16 cellular contexts compared by ENCODE assay signal in the genomic region with DNA sequence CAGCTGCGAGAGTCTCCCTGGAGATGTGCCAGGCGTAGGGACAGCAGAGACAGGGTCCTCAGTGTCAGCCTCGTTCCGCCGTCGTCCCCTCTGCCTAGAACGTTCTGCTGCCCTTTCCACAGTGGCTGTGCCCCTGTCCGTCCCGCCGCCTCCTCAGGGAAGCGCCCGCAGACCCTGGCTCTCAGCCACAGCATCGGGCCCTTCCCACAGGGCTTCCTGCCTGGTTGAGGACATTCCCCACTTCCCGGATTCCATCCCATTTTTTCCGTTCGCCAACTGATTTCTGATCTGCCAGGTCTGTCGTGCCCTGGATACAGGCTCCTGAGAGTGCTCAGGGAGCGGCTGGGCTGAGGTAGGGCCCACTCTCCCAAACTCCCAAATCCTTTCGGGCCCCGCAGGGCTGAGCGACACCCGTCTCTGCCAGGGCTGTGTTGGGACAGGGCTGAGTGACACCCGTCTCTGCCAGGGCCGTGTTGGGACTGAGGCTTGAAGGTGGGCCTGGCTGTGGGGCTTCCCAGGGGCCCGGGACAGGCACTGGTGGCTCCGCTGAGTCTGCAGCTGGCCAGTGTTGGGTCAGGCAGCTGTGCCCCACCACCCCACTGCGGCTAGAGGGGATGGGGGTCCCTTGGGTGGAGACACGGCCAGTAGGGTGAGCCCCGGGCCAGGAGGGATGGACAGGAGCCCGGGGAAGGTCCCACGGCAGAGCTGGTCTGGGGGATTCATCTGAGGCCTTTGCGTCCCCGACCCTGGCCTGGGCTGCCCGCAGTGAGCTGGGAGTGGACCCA. TPM values are rescaled to one million over a fixed set of nuclear protein-coding genes. Genes with fewer than 3 reads are reported as not detected.
A peak's percentile ranks its signal among the peaks of the same experiment; 100 is the strongest.
DNase-seq lines count a peak whose midpoint lies in the region; TF ChIP-seq lines count a peak whose summit lies in the region.
"Had no signal": no experiment of that assay in that cellular context is flagged by ENCODE, and none has a peak within 500 bp of the region (broad histone marks: within the 10 kb centered on the region; RNA-seq: fewer than 3 reads in every experiment).

No MANE protein-coding gene starts in this region.

- H3K4me2 ChIP-seq in osteoblast (ENCODE audit: insufficient read depth, low read length), result peak overlapping the region; percentile 28
- H3K4me2 ChIP-seq: PC-9 had no signal

- H3K9me3 ChIP-seq in SJCRH30 (replicated peaks), result no peaks in the 10 kb centered on the region
- no peaks in the 10 kb centered on the region for H3K9me3 ChIP-seq in osteoblast (ENCODE audit: low read depth, low read length)
- H3K9me3 ChIP-seq: Caco-2, HAP-1 had no signal

- peaks cover 39% of the 10 kb centered on the region for H4K20me1 ChIP-seq in osteoblast (ENCODE audit: insufficient read depth, low read length)

- DNase-seq in NCI-H1694 treated with DMSO at 0.1 percent for 48 hours (lab: John Stamatoyannopoulos, UW), result peak; percentile 20
- no peak for DNase-seq in NCI-H1694 (lab: John Stamatoyannopoulos, UW)
- DNase-seq in SJCRH30, result peak; percentile 71 to 78
- DNase-seq in dermis blood vessel endothelial cell, result peak; percentile 27
- DNase-seq in osteoblast (ENCODE audit: insufficient read length, low spot score, missing footprints), result no peak
- no peak for DNase-seq in posterior cingulate gyrus
- DNase-seq in stimulated activated naive CD4-positive, alpha-beta T cell treated with Interleukin-2 at 50 U/mL for 16 hours (lab: John Stamatoyannopoulos, UW), result no peak
- DNase-seq in activated CD4-positive, alpha-beta T cell treated with anti-CD3 and anti-CD28 coated beads for 4 hours, result no peak
- DNase-seq: 8988T, Caco-2, IMR-90, NCI-H1436, NCI-H345, PC-9 had no signal

- no peak overlapping the region; the same call in 1 of the 2 replicates for H3K27ac ChIP-seq in SJCRH30
- H3K27ac ChIP-seq in osteoblast (ENCODE audit: low read depth, low read length), result no peak overlapping the region
- H3K27ac ChIP-seq: PC-9 had no signal

- H3K79me2 ChIP-seq in osteoblast (ENCODE audit: insufficient read depth, low read length), result no peaks in the 10 kb centered on the region

- TF ChIP-seq CTCF in osteoblast (IDR thresholded peaks at IDR 0.05; ENCODE audit: extremely low read depth, low read depth, low read length), result no peak

- H3K4me1 ChIP-seq in SJCRH30, result peaks cover 48% of the 10 kb centered on the region
- peaks cover 27% of the 10 kb centered on the region for H3K4me1 ChIP-seq in osteoblast (ENCODE audit: insufficient read depth, low read length)

- H3K4me3 ChIP-seq in SJCRH30, result no peak overlapping the region
- H3K4me3 ChIP-seq in osteoblast (ENCODE audit: insufficient read depth, low read length), result no peak overlapping the region
- H3K4me3 ChIP-seq: HAP-1, PC-9 had no signal

- intact Hi-C loops in posterior cingulate gyrus (cut with DNase I), result no loop called here

- H3K27me3 ChIP-seq in SJCRH30 (no peaks in the 10 kb centered on the region), osteoblast (ENCODE audit: insufficient read depth, low read length) (no peaks in the 10 kb centered on the region)

- H2AFZ ChIP-seq in osteoblast (ENCODE audit: low read length), result no peak overlapping the region
- H2AFZ ChIP-seq: PC-9 had no signal

- H3K36me3 ChIP-seq in SJCRH30, result no peaks in the 10 kb centered on the region
- peaks cover 16% of the 10 kb centered on the region for H3K36me3 ChIP-seq in osteoblast (ENCODE audit: insufficient read depth, low read length)
- H3K36me3 ChIP-seq: HAP-1 had no signal

RNA-seq across cellular contexts. Expression of a gene that starts 15.9 kb away (rescaled TPM):
- total RNA-seq in SJCRH30 (2014; rRNA removed; shearing (Covaris generic)), result 17.0 and 19.4 TPM in 2 replicates
- total RNA-seq in dermis blood vessel endothelial cell (15.4 and 34.5 TPM in 2 replicates), osteoblast (4.3 and 4.4 TPM in 2 replicates)

RNA-seq across cellular contexts. Expression of a gene that starts 20.3 kb away (rescaled TPM):
- 52.5 and 57.2 TPM in 2 replicates for total RNA-seq in SJCRH30 (2014; rRNA removed; shearing (Covaris generic))
- total RNA-seq in dermis blood vessel endothelial cell, result 27.2 and 37.1 TPM in 2 replicates
- total RNA-seq in osteoblast, result 30.9 and 39.1 TPM in 2 replicates

RNA-seq across cellular contexts. Expression of a gene that starts 25.8 kb away (rescaled TPM):
- total RNA-seq in SJCRH30 (2014; rRNA removed; shearing (Covaris generic)), result 8.8 and 11.8 TPM in 2 replicates
- total RNA-seq in dermis blood vessel endothelial cell (0.34 and 1.1 TPM in 2 replicates), osteoblast (1.8 and 5.1 TPM in 2 replicates)

RNA-seq across cellular contexts. Expression of a gene that starts 43.8 kb away (rescaled TPM):
- total RNA-seq in SJCRH30 (2014; rRNA removed; shearing (Covaris generic)), result 0.05 TPM in 1 of 2 replicates, not detected in the other
- not detected in 2 replicates for total RNA-seq in dermis blood vessel endothelial cell
- under 0.01 TPM in 1 of 2 replicates, not detected in the other for total RNA-seq in osteoblast
- total RNA-seq: IMR-90, LHCN-M2 had no signal

RNA-seq across cellular contexts. Expression of a gene that starts 52.3 kb away (rescaled TPM):
- total RNA-seq in SJCRH30 (2014; rRNA removed; shearing (Covaris generic)), result 7.5 and 8.9 TPM in 2 replicates
- 10.2 and 12.6 TPM in 2 replicates for total RNA-seq in dermis blood vessel endothelial cell
- 8.0 and 9.0 TPM in 2 replicates for total RNA-seq in osteoblast

Comparison
In these comparisons a context has a peak if more than half of its experiments do, and no peak if none do; other contexts are left out.
1. DNase-seq: peak in NCI-H1694 treated with DMSO at 0.1 percent for 48 hours (single experiment), SJCRH30 (2 of 2) and dermis blood vessel endothelial cell (single experiment); none in NCI-H1694 (single experiment), osteoblast (single experiment), posterior cingulate gyrus (0 of 10), stimulated activated naive CD4-positive, alpha-beta T cell treated with Interleukin-2 at 50 U/mL for 16 hours (single experiment) and activated CD4-positive, alpha-beta T cell treated with anti-CD3 and anti-CD28 coated beads for 4 hours (0 of 2).